ENCODE assay signal across 9 cellular contexts in the genomic region with DNA sequence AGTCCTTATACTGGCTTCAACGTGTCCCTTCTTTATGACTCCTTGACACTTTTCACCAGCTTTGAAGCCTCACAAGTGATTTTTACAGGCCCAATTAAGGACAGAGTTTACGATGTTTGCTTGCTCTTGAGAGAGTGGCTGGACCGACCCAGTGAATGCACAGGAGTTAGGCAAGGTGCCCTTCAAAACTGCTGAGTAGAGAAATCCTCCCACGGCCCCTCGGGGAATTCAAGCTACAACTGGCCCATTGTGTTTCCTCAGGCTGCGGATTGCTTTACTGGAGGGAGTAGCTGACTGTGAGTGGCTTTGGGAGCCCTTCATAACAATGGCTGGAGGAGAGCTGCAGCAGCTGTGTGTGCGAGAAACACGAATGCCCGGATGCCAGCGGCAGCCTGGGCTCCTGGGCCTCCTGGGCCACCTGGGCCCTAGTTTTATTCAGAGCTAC. TPM values are rescaled to one million over a fixed set of nuclear protein-coding genes. Genes with fewer than 3 reads are reported as not detected.
DNase-seq lines count a peak whose midpoint lies in the region; TF ChIP-seq lines count a peak whose summit lies in the region.
"Had no signal": no experiment of that assay in that cellular context is flagged by ENCODE, and none has a peak within 500 bp of the region (broad histone marks: within the 10 kb centered on the region; RNA-seq: fewer than 3 reads in every experiment).

No MANE protein-coding gene starts in this region.

- no peak overlapping the region for H3K4me3 Mint-ChIP-seq in osteocyte (ENCODE audit: unreplicated experiment)
- no peak overlapping the region for H3K4me3 Mint-ChIP-seq in activated CD4-positive, alpha-beta T cell treated with anti-CD3 and anti-CD28 coated beads, Interleukin-2, amount 10 ng/mL, durations not matched to agents 24 days and 14 days

- no peaks in the 10 kb centered on the region for H3K36me3 Mint-ChIP-seq in osteocyte (ENCODE audit: unreplicated experiment)
- peaks cover 2% of the 10 kb centered on the region for H3K36me3 Mint-ChIP-seq in activated CD4-positive, alpha-beta T cell treated with anti-CD3 and anti-CD28 coated beads, Interleukin-2, amount 10 ng/mL, durations not matched to agents 24 days and 14 days (ENCODE audit: low read depth)

- H3K9me3 ChIP-seq in hepatocyte (ENCODE audit: low read depth), result no peaks in the 10 kb centered on the region

- no peaks in the 10 kb centered on the region for H3K9me2 ChIP-seq in hepatocyte (replicated peaks; ENCODE audit: insufficient read depth)

- no peak overlapping the region for H3K27ac Mint-ChIP-seq in osteocyte (ENCODE audit: unreplicated experiment)
- no peak overlapping the region for H3K27ac Mint-ChIP-seq in activated CD4-positive, alpha-beta T cell treated with anti-CD3 and anti-CD28 coated beads, Interleukin-2, amount 10 ng/mL, durations not matched to agents 24 days and 14 days

- H3K9me3 Mint-ChIP-seq in osteocyte (ENCODE audit: unreplicated experiment), result no peaks in the 10 kb centered on the region
- H3K9me3 Mint-ChIP-seq in activated CD4-positive, alpha-beta T cell treated with anti-CD3 and anti-CD28 coated beads, Interleukin-2, amount 10 ng/mL, durations not matched to agents 24 days and 14 days, result no peaks in the 10 kb centered on the region

- no peaks in the 10 kb centered on the region for H3K4me1 ChIP-seq in hepatocyte (ENCODE audit: insufficient read depth)

- H3K27me3 ChIP-seq in hepatocyte, result no peaks in the 10 kb centered on the region

- H3K36me3 ChIP-seq in hepatocyte (replicated peaks; ENCODE audit: insufficient read depth, low read depth), result no peaks in the 10 kb centered on the region

- H3K4me2 ChIP-seq in hepatocyte, result peak overlapping the region; percentile 25

- in situ Hi-C loops in SK-MEL-5 (cut with HindIII; ENCODE audit: low pct_unique_long_range_greater_than_20kb, low sequenced_read_pairs), result no loop called here

- H3K27me3 Mint-ChIP-seq in osteocyte (ENCODE audit: unreplicated experiment), result no peaks in the 10 kb centered on the region
- H3K27me3 Mint-ChIP-seq in activated CD4-positive, alpha-beta T cell treated with anti-CD3 and anti-CD28 coated beads, Interleukin-2, amount 10 ng/mL, durations not matched to agents 24 days and 14 days, result no peaks in the 10 kb centered on the region

- DNase-seq in NB4 (ENCODE audit: low read depth) (peak; percentile 87), SK-MEL-5 (ENCODE audit: low read depth, low spot score) (peak; percentile 96), hepatocyte (ENCODE audit: low spot score) (peak; percentile 58), substantia nigra (lab: John Stamatoyannopoulos, UW) (peak in 39 of 49 donors; percentile 8 to 73 (median 42)), osteocyte (ENCODE audit: extremely low spot score, unreplicated experiment) (no peak), amniotic stem cell (lab: John Stamatoyannopoulos, UW) (no peak)
- DNase-seq in activated CD4-positive, alpha-beta T cell treated with anti-CD3 and anti-CD28 coated beads, Interleukin-2, amount 10 ng/mL, durations not matched to agents 24 days and 14 days, result no peak
- DNase-seq: activated CD4-positive, alpha-beta T cell treated with anti-CD3 and anti-CD28 coated beads for 1 hour; aorta had no signal

- TF ChIP-seq CTCF in NB4 (IDR thresholded peaks at IDR 0.05; ENCODE audit: low read depth, low read length) (no peak), hepatocyte (IDR thresholded peaks at IDR 0.05; ENCODE audit: poor library complexity) (no peak), osteocyte (IDR thresholded peaks at IDR 0.05) (no peak)

- TF ChIP-seq POLR2A in NB4 (IDR thresholded peaks at IDR 0.05; ENCODE audit: extremely low read depth, insufficient read length), result no peak

- no peak overlapping the region for H2AFZ ChIP-seq in hepatocyte

- H3K79me2 ChIP-seq in hepatocyte, result no peaks in the 10 kb centered on the region

- H3K27ac ChIP-seq in hepatocyte, result peak overlapping the region; percentile 34
- peak overlapping the region; percentile 86 for H3K27ac ChIP-seq in substantia nigra (ENCODE audit: low read depth, low read length, poor library complexity, severe bottlenecking)

- no peaks in the 10 kb centered on the region for H4K20me1 ChIP-seq in hepatocyte (ENCODE audit: insufficient read depth, poor library complexity, severe bottlenecking)

- H3K4me3 ChIP-seq in NB4 (ENCODE audit: low read depth, low read length) (no peak overlapping the region), hepatocyte (no peak overlapping the region)

- WGBS in hepatocyte (ENCODE audit: low lambda C conversion rate, missing lambda C conversion rate), result 40% methylated on average over 10 of the region's 10 CpGs

- H3K4me1 Mint-ChIP-seq in osteocyte (ENCODE audit: unreplicated experiment), result peaks cover 2% of the 10 kb centered on the region
- H3K4me1 Mint-ChIP-seq in activated CD4-positive, alpha-beta T cell treated with anti-CD3 and anti-CD28 coated beads, Interleukin-2, amount 10 ng/mL, durations not matched to agents 24 days and 14 days, result peaks cover 11% of the 10 kb centered on the region

- intact Hi-C loops in activated CD4-positive, alpha-beta T cell treated with anti-CD3 and anti-CD28 coated beads, Interleukin-2, amount 10 ng/mL, durations not matched to agents 24 days and 14 days (cut with micrococcal nuclease), result no loop called here

RNA-seq across cellular contexts. Expression of a gene that starts 50.0 kb away (rescaled TPM):
- total RNA-seq in SK-MEL-5 (2014; rRNA removed; shearing (Covaris generic)), result 574 and 592 TPM in 2 replicates
- 387 and 425 TPM in 2 replicates for polyA plus RNA-seq in SK-MEL-5 (2015; cell fraction: cytosol; rRNA removed)
- 1,708 and 1,864 TPM in 2 replicates for polyA plus RNA-seq in SK-MEL-5 (2015; cell fraction: nucleus; rRNA removed)
- 161 and 190 TPM in 2 replicates for total RNA-seq in hepatocyte
- 145 and 156 TPM in 2 replicates for polyA plus RNA-seq in hepatocyte
- total RNA-seq in osteocyte, result 448 and 492 TPM in 2 replicates
- total RNA-seq in activated CD4-positive, alpha-beta T cell treated with anti-CD3 and anti-CD28 coated beads, Interleukin-2, amount 10 ng/mL, durations not matched to agents 24 days and 14 days, result 28.8 and 36.4 TPM in 2 replicates

Comparison
In these comparisons a context has a peak if more than half of its experiments do, and no peak if none do; other contexts are left out.
1. DNase-seq: peak in NB4 (single experiment), SK-MEL-5 (single experiment), hepatocyte (single experiment) and substantia nigra (39 of 49); none in osteocyte (single experiment), activated CD4-positive, alpha-beta T cell treated with anti-CD3 and anti-CD28 coated beads, Interleukin-2, amount 10 ng/mL, durations not matched to agents 24 days and 14 days (single experiment) and amniotic stem cell (single experiment).